Comparison of ENCODE assay signal across 9 cellular contexts in the genomic region with DNA sequence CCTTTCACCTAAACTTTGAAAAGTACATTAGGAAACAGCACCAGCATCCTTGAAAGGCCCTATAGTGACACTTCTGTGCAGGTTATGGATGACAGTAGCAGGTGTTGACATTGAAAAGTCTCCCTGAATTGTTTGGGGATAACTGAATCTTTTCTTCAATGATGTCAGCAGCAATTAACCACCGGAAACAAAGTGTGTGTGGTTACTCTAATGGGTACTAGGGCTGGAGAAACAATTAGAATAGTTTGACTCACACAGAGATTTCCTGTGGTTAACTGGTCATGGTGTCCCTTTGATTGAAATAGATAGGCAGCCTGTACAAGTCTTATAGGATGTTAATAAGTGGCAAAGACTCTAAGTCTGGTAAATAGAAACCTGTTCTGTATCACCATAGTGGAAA.
DNase-seq lines count a peak whose midpoint lies in the region; ATAC-seq and TF ChIP-seq lines count a peak whose summit lies in the region.
"Had no signal": no experiment of that assay in that cellular context is flagged by ENCODE, and none has a peak within 500 bp of the region (broad histone marks: within the 10 kb centered on the region; RNA-seq: fewer than 3 reads in every experiment).

No MANE protein-coding gene starts in this region.

- peaks cover 8% of the 10 kb centered on the region for H3K9me3 Mint-ChIP-seq in stimulated activated effector memory CD8-positive, alpha-beta T cell treated with anti-CD3 and anti-CD28 coated beads, Interleukin-12 subunit alpha, Interleukin-12 subunit beta, amount 100 ng/mL, for 72 hours
- H3K9me3 Mint-ChIP-seq in progenitor cell of endocrine pancreas (ENCODE audit: low read depth): peaks cover 11% of the 10 kb centered on the region
- H3K9me3 Mint-ChIP-seq in glutamatergic neuron (ENCODE audit: unreplicated experiment): no peaks in the 10 kb centered on the region

- no peaks in the 10 kb centered on the region for H3K36me3 Mint-ChIP-seq in stimulated activated effector memory CD8-positive, alpha-beta T cell treated with anti-CD3 and anti-CD28 coated beads, Interleukin-12 subunit alpha, Interleukin-12 subunit beta, amount 100 ng/mL, for 72 hours
- H3K36me3 Mint-ChIP-seq in progenitor cell of endocrine pancreas (ENCODE audit: insufficient read depth) (no peaks in the 10 kb centered on the region), glutamatergic neuron (ENCODE audit: unreplicated experiment) (peaks cover 5% of the 10 kb centered on the region)

- no peak for TF ChIP-seq CTCF in progenitor cell of endocrine pancreas (IDR thresholded peaks at IDR 0.05; ENCODE audit: unreplicated experiment)
- TF ChIP-seq CTCF in glutamatergic neuron (IDR thresholded peaks at IDR 0.05; ENCODE audit: partially characterized antibody, unreplicated experiment): no peak

- H3K27ac Mint-ChIP-seq in stimulated activated effector memory CD8-positive, alpha-beta T cell treated with anti-CD3 and anti-CD28 coated beads, Interleukin-12 subunit alpha, Interleukin-12 subunit beta, amount 100 ng/mL, for 72 hours: no peak overlapping the region
- H3K27ac Mint-ChIP-seq in progenitor cell of endocrine pancreas (no peak overlapping the region), glutamatergic neuron (ENCODE audit: unreplicated experiment) (no peak overlapping the region)

- H3K27me3 Mint-ChIP-seq in progenitor cell of endocrine pancreas (no peaks in the 10 kb centered on the region), glutamatergic neuron (ENCODE audit: unreplicated experiment) (no peaks in the 10 kb centered on the region)

- ATAC-seq in HG02981 (IDR thresholded peaks at IDR 0.05; ENCODE audit: unreplicated experiment): peak; percentile 100
- peak; percentile 40 for ATAC-seq in stimulated activated effector memory CD8-positive, alpha-beta T cell treated with anti-CD3 and anti-CD28 coated beads, Interleukin-12 subunit alpha, Interleukin-12 subunit beta, amount 100 ng/mL, for 72 hours

- DNase-seq in NK-92 treated with Interleukin-12 subunit alpha and Interleukin-12 subunit beta, amount 100 ng/mL, for 24 hours (lab: John Stamatoyannopoulos, UW): peak; percentile 4
- DNase-seq in NK-92 (lab: John Stamatoyannopoulos, UW; ENCODE audit: unreplicated experiment) (no peak), NOMO-1 treated with dmso at 0.1 percent for 144 hours (lab: John Stamatoyannopoulos, UW; ENCODE audit: unreplicated experiment) (peak; percentile 28), progenitor cell of endocrine pancreas (ENCODE audit: low spot score, unreplicated experiment) (no peak), glutamatergic neuron (no peak)
- DNase-seq in stimulated activated effector memory CD8-positive, alpha-beta T cell treated with anti-CD3 and anti-CD28 coated beads, Interleukin-12 subunit alpha, Interleukin-12 subunit beta, amount 100 ng/mL, for 72 hours (ENCODE audit: low spot score in 2 of 2): no peak
- no peak for DNase-seq in stimulated activated naive CD4-positive, alpha-beta T cell treated with Interleukin-2 at 50 U/mL for 16 hours (lab: John Stamatoyannopoulos, UW)
- DNase-seq: NCI-H1436 treated with DMSO at 0.1 percent for 48 hours had no signal

- H3K4me1 Mint-ChIP-seq in stimulated activated effector memory CD8-positive, alpha-beta T cell treated with anti-CD3 and anti-CD28 coated beads, Interleukin-12 subunit alpha, Interleukin-12 subunit beta, amount 100 ng/mL, for 72 hours: no peaks in the 10 kb centered on the region
- H3K4me1 Mint-ChIP-seq in progenitor cell of endocrine pancreas (ENCODE audit: low read depth): no peaks in the 10 kb centered on the region
- no peaks in the 10 kb centered on the region for H3K4me1 Mint-ChIP-seq in glutamatergic neuron (ENCODE audit: low read depth, unreplicated experiment)

- H3K4me3 Mint-ChIP-seq in stimulated activated effector memory CD8-positive, alpha-beta T cell treated with anti-CD3 and anti-CD28 coated beads, Interleukin-12 subunit alpha, Interleukin-12 subunit beta, amount 100 ng/mL, for 72 hours: no peak overlapping the region
- H3K4me3 Mint-ChIP-seq in progenitor cell of endocrine pancreas (ENCODE audit: low read depth): no peak overlapping the region
- no peak overlapping the region for H3K4me3 Mint-ChIP-seq in glutamatergic neuron (ENCODE audit: unreplicated experiment)

Comparison
In these comparisons a context has a peak if more than half of its experiments do, and no peak if none do; other contexts are left out.
1. DNase-seq: peak in NK-92 treated with Interleukin-12 subunit alpha and Interleukin-12 subunit beta, amount 100 ng/mL, for 24 hours (single experiment) and NOMO-1 treated with dmso at 0.1 percent for 144 hours (single experiment); none in NK-92 (single experiment), stimulated activated effector memory CD8-positive, alpha-beta T cell treated with anti-CD3 and anti-CD28 coated beads, Interleukin-12 subunit alpha, Interleukin-12 subunit beta, amount 100 ng/mL, for 72 hours (0 of 2), stimulated activated naive CD4-positive, alpha-beta T cell treated with Interleukin-2 at 50 U/mL for 16 hours (single experiment), progenitor cell of endocrine pancreas (single experiment) and glutamatergic neuron (single experiment).